13 cellular contexts compared by ENCODE assay signal in the genomic region with DNA sequence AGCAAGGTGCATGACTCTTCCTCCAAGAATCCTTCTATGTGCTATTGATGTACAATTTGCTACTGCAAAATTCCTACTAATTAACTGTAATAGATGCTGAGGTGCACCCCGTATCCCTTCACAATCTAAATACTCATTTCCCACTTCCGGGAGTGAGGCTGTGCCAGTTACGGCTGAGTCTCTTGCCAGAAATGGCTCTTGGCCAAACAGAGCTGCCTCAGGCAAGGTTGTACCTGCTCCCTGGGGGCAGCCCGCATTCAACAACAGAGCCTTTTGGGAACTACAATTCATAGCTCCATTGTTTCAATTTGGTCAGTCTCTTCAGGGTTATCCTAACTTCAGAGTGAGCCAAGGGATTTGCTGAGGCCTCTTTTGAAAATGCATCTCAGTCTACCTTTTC.
A peak's percentile ranks its signal among the peaks of the same experiment; 100 is the strongest.
DNase-seq lines count a peak whose midpoint lies in the region; ATAC-seq and TF ChIP-seq lines count a peak whose summit lies in the region.
"Had no signal": no experiment of that assay in that cellular context is flagged by ENCODE, and none has a peak within 500 bp of the region (broad histone marks: within the 10 kb centered on the region; RNA-seq: fewer than 3 reads in every experiment).

No MANE protein-coding gene starts in this region.

- H3K4me3 Mint-ChIP-seq in T-helper 17 cell: no peak overlapping the region

- no peaks in the 10 kb centered on the region for H3K4me1 Mint-ChIP-seq in T-helper 17 cell

- no peak for ATAC-seq in T-helper 17 cell
- no peak for ATAC-seq in GM18498 (IDR thresholded peaks at IDR 0.05; ENCODE audit: unreplicated experiment)
- ATAC-seq: HepG2 had no signal

- H3K27ac Mint-ChIP-seq in T-helper 17 cell: no peak overlapping the region

- no peak overlapping the region for H3K27ac ChIP-seq in SK-N-MC
- peak overlapping the region in 1 of 5 donors; percentile 32 for H3K27ac ChIP-seq in stomach
- H3K27ac ChIP-seq: BLaER1 treated with 17β-estradiol and CSF1 and Interleukin-3, amounts not matched to agents 10 nM and 100 nM; left ventricle myocardium inferior; prostate gland; SJSA1 had no signal

- no peak for TF ChIP-seq CTCF in stomach (IDR thresholded peaks at IDR 0.05)

- intact Hi-C loops in stomach (cut with DNase I; ENCODE audit: low total_unique reads): no loop called here

- no peaks in the 10 kb centered on the region for H3K36me3 Mint-ChIP-seq in T-helper 17 cell (ENCODE audit: low read depth)

- no peak overlapping the region for H3K9ac ChIP-seq in SK-N-MC (ENCODE audit: insufficient read length)
- H3K9ac ChIP-seq: BLaER1 treated with 17β-estradiol and CSF1 and Interleukin-3, amounts not matched to agents 10 nM and 100 nM had no signal

- H3K9me3 ChIP-seq in SK-N-MC (ENCODE audit: low read depth, low read length): no peaks in the 10 kb centered on the region
- no peaks in the 10 kb centered on the region for H3K9me3 ChIP-seq in stomach
- H3K9me3 ChIP-seq in T-helper 17 cell (ENCODE audit: control insufficient read depth, low read length, poor library complexity, severe bottlenecking): no peaks in the 10 kb centered on the region
- H3K9me3 ChIP-seq: BLaER1 treated with 17β-estradiol and CSF1 and Interleukin-3, amounts not matched to agents 10 nM and 100 nM; left ventricle myocardium inferior; prostate gland; SJSA1 had no signal

- no peak for TF ChIP-seq POLR2A in stomach (IDR thresholded peaks at IDR 0.05)

- peak; percentile 0 for DNase-seq in H7
- DNase-seq in NCI-H2081 (lab: John Stamatoyannopoulos, UW): peak; percentile 84 to 96
- peak; percentile 8 for DNase-seq in SK-N-MC (ENCODE audit: low read depth, low spot score)
- peak; percentile 44 for DNase-seq in stomach
- DNase-seq in T-helper 17 cell: no peak
- no peak for DNase-seq in stimulated activated naive CD4-positive, alpha-beta T cell treated with Interleukin-2 at 50 U/mL for 16 hours (lab: John Stamatoyannopoulos, UW)
- DNase-seq: activated gamma-delta T cell, left ventricle myocardium inferior had no signal

- H3K27me3 Mint-ChIP-seq in T-helper 17 cell: no peaks in the 10 kb centered on the region

- H3K4me3 ChIP-seq in H7 (ENCODE audit: insufficient read depth, low read depth, low read length) (no peak overlapping the region), SK-N-MC (no peak overlapping the region), stomach (no peak overlapping the region)
- H3K4me3 ChIP-seq: BLaER1 treated with 17β-estradiol and CSF1 and Interleukin-3, amounts not matched to agents 10 nM and 100 nM; left ventricle myocardium inferior; prostate gland; SJSA1 had no signal

- 37 to 61% (median 43%) methylated on average over 4 of the region's 4 CpGs for WGBS in stomach, 5 donors

- no peaks in the 10 kb centered on the region for H3K36me3 ChIP-seq in H7 (replicated peaks; ENCODE audit: control insufficient read depth, insufficient read depth, low read length)
- no peaks in the 10 kb centered on the region for H3K36me3 ChIP-seq in SK-N-MC (ENCODE audit: insufficient read depth, low read length)
- H3K36me3 ChIP-seq in stomach: no peaks in the 10 kb centered on the region
- H3K36me3 ChIP-seq: BLaER1 treated with 17β-estradiol and CSF1 and Interleukin-3, amounts not matched to agents 10 nM and 100 nM; left ventricle myocardium inferior; prostate gland; SJSA1 had no signal

- H3K27me3 ChIP-seq in H7 (ENCODE audit: control insufficient read depth, insufficient read depth, low read length): no peaks in the 10 kb centered on the region
- H3K27me3 ChIP-seq in stomach: no peaks in the 10 kb centered on the region
- H3K27me3 ChIP-seq: BLaER1 treated with 17β-estradiol and CSF1 and Interleukin-3, amounts not matched to agents 10 nM and 100 nM; SJSA1 had no signal

- no peaks in the 10 kb centered on the region for H3K4me1 ChIP-seq in stomach
- H3K4me1 ChIP-seq: BLaER1 treated with 17β-estradiol and CSF1 and Interleukin-3, amounts not matched to agents 10 nM and 100 nM; left ventricle myocardium inferior; prostate gland; SJSA1 had no signal

- TF ChIP-seq EP300 in stomach (IDR thresholded peaks at IDR 0.05): no peak

Comparison
In these comparisons a context has a peak if more than half of its experiments do, and no peak if none do; other contexts are left out.
1. DNase-seq: peak in H7 (single experiment), NCI-H2081 (2 of 2), SK-N-MC (single experiment) and stomach (single experiment); none in T-helper 17 cell (0 of 3) and stimulated activated naive CD4-positive, alpha-beta T cell treated with Interleukin-2 at 50 U/mL for 16 hours (single experiment).